In the genomic region with DNA sequence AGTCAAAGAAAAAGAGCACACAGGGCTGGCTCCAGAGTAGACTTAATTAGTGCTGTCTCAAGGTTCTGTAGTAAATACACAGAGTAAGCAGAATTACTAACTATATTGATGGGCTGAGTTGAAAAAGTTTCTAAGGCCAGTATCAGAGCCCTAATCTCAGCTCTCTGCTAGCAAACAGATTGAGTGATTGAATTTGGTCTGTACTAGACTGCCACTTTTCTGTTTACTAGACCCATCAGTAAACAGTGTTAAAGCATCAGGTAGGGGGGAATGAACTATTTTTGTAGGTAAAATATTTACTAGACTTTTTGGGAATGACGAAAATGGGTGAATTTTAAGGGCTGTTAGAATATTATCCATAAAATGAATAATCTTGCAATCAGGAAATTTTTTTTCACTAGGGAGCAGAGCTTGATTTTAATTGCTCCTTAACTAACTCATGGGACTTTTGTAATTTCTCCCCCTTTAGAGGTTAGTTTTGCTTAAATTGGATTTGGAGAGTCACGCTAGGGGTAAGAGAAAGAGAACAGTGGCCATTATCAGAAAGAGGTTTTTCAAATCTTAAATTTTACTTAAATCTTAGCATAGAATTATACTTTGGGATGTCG, we compare ENCODE assay signal across 10 cellular contexts. TPM values are rescaled to one million over a fixed set of nuclear protein-coding genes. Genes with fewer than 3 reads are reported as not detected.
DNase-seq lines count a peak whose midpoint lies in the region; ATAC-seq, FAIRE-seq and TF ChIP-seq lines count a peak whose summit lies in the region.
"Had no signal": no experiment of that assay in that cellular context is flagged by ENCODE, and none has a peak within 500 bp of the region (broad histone marks: within the 10 kb centered on the region; RNA-seq: fewer than 3 reads in every experiment).

No MANE protein-coding gene starts in this region.

- H3K4me1 ChIP-seq in GM12878 (ENCODE audit: control insufficient read depth, insufficient read depth, low read length) = no peaks in the 10 kb centered on the region
- H3K4me1 ChIP-seq in right lobe of liver = peaks cover 0 to 14% (median 6%) of the 10 kb centered on the region in 4 donors
- peaks cover 0 to 11% (median 7%) of the 10 kb centered on the region in 5 donors for H3K4me1 ChIP-seq in subcutaneous abdominal adipose tissue (ENCODE audit: control insufficient read depth in 5 of 5, insufficient read depth in 5 of 5, low read length in 5 of 5)

- no peak overlapping the region for H2AFZ ChIP-seq in GM12878 (ENCODE audit: control insufficient read depth, low read depth, low read length)

- H3K36me3 ChIP-seq in GM12878 (ENCODE audit: control insufficient read depth in 2 of 2, insufficient read depth in 2 of 2, low read length in 1 of 2) = no peaks in the 10 kb centered on the region
- H3K36me3 ChIP-seq in right lobe of liver = no peaks in the 10 kb centered on the region
- H3K36me3 ChIP-seq in subcutaneous abdominal adipose tissue (ENCODE audit: control insufficient read depth in 5 of 5, insufficient read depth in 5 of 5, low read length in 5 of 5) = no peaks in the 10 kb centered on the region

- H3K27ac ChIP-seq in GM12878 (ENCODE audit: control insufficient read depth, insufficient read depth) (no peak overlapping the region), right lobe of liver (peak overlapping the region; percentile 30 to 60 (median 51)), subcutaneous abdominal adipose tissue (ENCODE audit: low read depth, low read length) (no peak overlapping the region)

- H3K4me2 ChIP-seq in GM12878 (ENCODE audit: control insufficient read depth, insufficient read depth) = peak overlapping the region; percentile 54; the same call in 1 of the 2 replicates

- SMC1A ChIA-PET in GM12878 (lab: Charles Lee; ENCODE audit: uncharacterized antibody, unreplicated experiment) = no interaction called here

- peaks cover 3% of the 10 kb centered on the region for H3K9me3 Mint-ChIP-seq in activated CD4-positive, alpha-beta T cell treated with anti-CD3 and anti-CD28 coated beads for 36 hours (ENCODE audit: low read depth)

- H3K4me1 Mint-ChIP-seq in activated CD4-positive, alpha-beta T cell treated with anti-CD3 and anti-CD28 coated beads for 36 hours = peaks cover 45% of the 10 kb centered on the region

- no peak for TF ChIP-seq RAD21 in GM12878 (IDR thresholded peaks at IDR 0.05; ENCODE audit: insufficient read depth, low read depth, low read length)

- no peak overlapping the region for H3K4me3 ChIP-seq in GM12878
- H3K4me3 ChIP-seq in right lobe of liver = peak overlapping the region; percentile 30 to 45 (median 34)
- peak overlapping the region; percentile 35 to 63 (median 54) for H3K4me3 ChIP-seq in subcutaneous abdominal adipose tissue (ENCODE audit: low read depth in 1 of 5, low read length in 5 of 5)

- in situ Hi-C loops in GM12878 (cut with MboI) = no loop called here

- no peak for DNase-seq in activated CD4-positive, alpha-beta T cell treated with anti-CD3 and anti-CD28 coated beads for 36 hours
- no peak for DNase-seq in activated CD4-positive, alpha-beta T cell treated with anti-CD3 and anti-CD28 coated beads, Interleukin-2, amount 50 U/mL, for 48 hours
- DNase-seq in GM12878 (ENCODE audit: low read depth, low spot score) (no peak), right lobe of liver (no peak), 8988T (no peak)
- DNase-seq: SIG-M5 had no signal

- TF ChIP-seq CTCF in GM12878 (IDR thresholded peaks at IDR 0.05 in 2 of 3, conservative IDR thresholded peaks at IDR 0.05 in 1 of 3; ENCODE audit: control insufficient read depth in 2 of 3, extremely low read depth in 1 of 3, insufficient read depth in 1 of 3, low read depth in 3 of 3, low read length in 3 of 3) = no peak
- no peak for TF ChIP-seq CTCF in right lobe of liver (IDR thresholded peaks at IDR 0.05)

- H3K9ac ChIP-seq in GM12878 (ENCODE audit: control insufficient read depth, insufficient read depth, low read length) (no peak overlapping the region), subcutaneous abdominal adipose tissue (ENCODE audit: low read length in 5 of 5) (peak overlapping the region in 2 of 5 donors; percentile 45 to 58)

- no TSS peak for BruUV-seq in GM12878 (replicated peaks; lab: Mats Ljungman, UMichigan)

- intact Hi-C loops in activated CD4-positive, alpha-beta T cell treated with anti-CD3 and anti-CD28 coated beads for 36 hours (cut with DNase I, micrococcal nuclease) = no loop called here
- intact Hi-C loops in GM12878 (cut with micrococcal nuclease; ENCODE audit: unreplicated experiment) (no loop called here), right lobe of liver (cut with DNase I) (no loop called here)

- WGBS in GM12878 (ENCODE audit: insufficient coverage, insufficient replicate concordance, low lambda C conversion rate, missing lambda C conversion rate) = 52% methylated on average over 3 of the region's 3 CpGs
- WGBS in right lobe of liver (ENCODE audit: insufficient coverage, low coverage, low lambda C conversion rate, missing lambda C conversion rate) = 21% methylated on average over 3 of the region's 3 CpGs

- CTCF ChIA-PET in activated CD4-positive, alpha-beta T cell treated with anti-CD3 and anti-CD28 coated beads for 36 hours (lab: Charles Lee) = interaction anchor here (0.6 to 1.5 kb wide), 7 partner anchors 12 to 587 kb away, joined by 3 to 5 read pairs (median 4); no protein-coding TSS in a partner anchor
- CTCF ChIA-PET in GM12878 (lab: Yijun Ruan, JAX) = interaction anchor here (1.3 to 2.8 kb wide), 2 partner anchors 12 to 100 kb away, joined by 3 to 19 read pairs; no protein-coding TSS in a partner anchor

- no peak for ATAC-seq in activated CD4-positive, alpha-beta T cell treated with anti-CD3 and anti-CD28 coated beads for 36 hours
- no peak for ATAC-seq in GM12878
- ATAC-seq in right lobe of liver = peak; percentile 16 to 66 (median 49)
- no peak for ATAC-seq in GM18511 (IDR thresholded peaks at IDR 0.05; ENCODE audit: unreplicated experiment)
- ATAC-seq in GM21367 (IDR thresholded peaks at IDR 0.05; ENCODE audit: unreplicated experiment) = no peak

- H3K4me3 Mint-ChIP-seq in activated CD4-positive, alpha-beta T cell treated with anti-CD3 and anti-CD28 coated beads for 36 hours = peak overlapping the region; percentile 51

- no peaks in the 10 kb centered on the region for H3K79me2 ChIP-seq in GM12878 (ENCODE audit: control insufficient read depth, insufficient read depth, low read length)

- H3K9me3 ChIP-seq in GM12878 (replicated peaks; ENCODE audit: control insufficient read depth, insufficient read depth, low read length) (no peaks in the 10 kb centered on the region; the same call in 2 of the 3 replicates), right lobe of liver (no peaks in the 10 kb centered on the region), subcutaneous abdominal adipose tissue (ENCODE audit: control insufficient read depth in 5 of 5, low read length in 5 of 5) (peaks cover 0 to 6% (median 0%) of the 10 kb centered on the region in 5 donors)

- peaks cover 0 to 11% of the 10 kb centered on the region in 2 experiments for H3K27me3 ChIP-seq in GM12878 (replicated peaks in 1 of 2; ENCODE audit: control insufficient read depth in 2 of 2, insufficient read depth in 2 of 2, low read length in 1 of 2)
- H3K27me3 ChIP-seq in right lobe of liver = no peaks in the 10 kb centered on the region
- H3K27me3 ChIP-seq in subcutaneous abdominal adipose tissue (ENCODE audit: control insufficient read depth in 5 of 5, insufficient read depth in 4 of 5, low read length in 5 of 5) = peaks cover 0 to 6% (median 3%) of the 10 kb centered on the region in 5 donors

- no peak for FAIRE-seq in GM12878 (lab: Jason Lieb, UNC)
- FAIRE-seq: A204.1 had no signal

- H3K27ac Mint-ChIP-seq in activated CD4-positive, alpha-beta T cell treated with anti-CD3 and anti-CD28 coated beads for 36 hours = no peak overlapping the region

- H3K27me3 Mint-ChIP-seq in activated CD4-positive, alpha-beta T cell treated with anti-CD3 and anti-CD28 coated beads for 36 hours = no peaks in the 10 kb centered on the region

- TF ChIP-seq POLR2A in GM12878 (IDR thresholded peaks at IDR 0.05; ENCODE audit: low read depth, low read length) (no peak), right lobe of liver (IDR thresholded peaks at IDR 0.05) (no peak)

- H3K36me3 Mint-ChIP-seq in activated CD4-positive, alpha-beta T cell treated with anti-CD3 and anti-CD28 coated beads for 36 hours (ENCODE audit: low read depth) = peaks cover 4% of the 10 kb centered on the region

- POLR2A ChIA-PET in activated CD4-positive, alpha-beta T cell treated with anti-CD3 and anti-CD28 coated beads for 36 hours (lab: Charles Lee) = no interaction called here
- POLR2A ChIA-PET in GM12878 (lab: Charles Lee) = no interaction called here

- RAD21 ChIA-PET in GM12878 (lab: Charles Lee; ENCODE audit: unreplicated experiment) = interaction anchor here (0.5 to 0.6 kb wide), 2 partner anchors 24 to 128 kb away, joined by 3 read pairs; no protein-coding TSS in a partner anchor

- no peak for TF ChIP-seq EP300 in GM12878 (IDR thresholded peaks at IDR 0.05; ENCODE audit: borderline replicate concordance in 1 of 2, control insufficient read depth in 1 of 2, low read depth in 2 of 2, low read length in 2 of 2)

- H4K20me1 ChIP-seq in GM12878 (ENCODE audit: control insufficient read depth, insufficient read depth) = no peaks in the 10 kb centered on the region

RNA-seq across cellular contexts. Expression of a gene that starts 37.3 kb away (rescaled TPM):
- under 1 TPM; 0.44 to 0.64 TPM for total RNA-seq in activated CD4-positive, alpha-beta T cell treated with anti-CD3 and anti-CD28 coated beads for 36 hours
- not detected in 2 replicates for total RNA-seq in GM12878 (2013; cell fraction: nucleolus; rRNA removed)
- total RNA-seq in GM12878 (2014; rRNA removed) = 3.1 and 4.7 TPM in 2 replicates
- total RNA-seq in GM12878 (2014; rRNA removed; fragmentation: Illumina TruSeq; extraction: Trizol) = 1.8 TPM in 2 replicates
- total RNA-seq in GM12878 (2021) = 2.6 and 2.9 TPM in 2 replicates
- 0.73 TPM for polyA plus RNA-seq in GM12878 (2011; ENCODE audit: low read depth)
- 0.10 TPM in 2 replicates for polyA plus RNA-seq in GM12878 (2011; rRNA removed)
- 0.17 and 0.30 TPM in 2 replicates for polyA plus RNA-seq in GM12878 (2011; cell fraction: cytosol; rRNA removed)
- polyA plus RNA-seq in GM12878 (2011; cell fraction: nucleus; rRNA removed) = 0.37 and 0.52 TPM in 2 replicates
- polyA plus RNA-seq in GM12878 (2012) = 1.8 and 2.1 TPM in 2 replicates
- polyA plus RNA-seq in GM12878 (2014; fragmentation: Illumina TruSeq; extraction: Trizol) = 1.5 and 1.9 TPM in 2 replicates
- under 1 TPM; 0.29 to 0.45 TPM for polyA plus RNA-seq in GM12878 (2014; fragmentation: Nextera tagmentation; extraction: Ambion mirVana)
- 3.8 and 4.8 TPM in 2 replicates for polyA plus RNA-seq in GM12878 (2014; rRNA removed)
- polyA plus RNA-seq in GM12878 (2016; fragmentation: Nextera tagmentation; extraction: Ambion mirVana) = under 1 TPM; 0.82 to 0.84 TPM
- 0.21 and 1.3 TPM in 2 replicates for polyA minus RNA-seq in GM12878 (2011; rRNA and poly(A)+ RNA removed)
- polyA minus RNA-seq in GM12878 (2011; cell fraction: cytosol; rRNA and poly(A)+ RNA removed) = not detected in 2 replicates
- polyA minus RNA-seq in GM12878 (2011; cell fraction: nucleus; rRNA and poly(A)+ RNA removed) = not detected in 2 replicates
- under 1 TPM; 0.05 to 0.30 (median 0.12) TPM for total RNA-seq in right lobe of liver

Comparison
In these comparisons a context has a peak if more than half of its experiments do, and no peak if none do; other contexts are left out.
1. ATAC-seq: peak in right lobe of liver (4 of 4); none in activated CD4-positive, alpha-beta T cell treated with anti-CD3 and anti-CD28 coated beads for 36 hours (single experiment), GM12878 (single experiment), GM18511 (single experiment) and GM21367 (single experiment).
2. H3K27ac ChIP-seq: peak in right lobe of liver (3 of 3); none in GM12878 (single experiment) and subcutaneous abdominal adipose tissue (single experiment).